9 cellular contexts compared by ENCODE assay signal in genomic region chr17:19270347-19270950, GRCh38. TPM values are rescaled to one million over a fixed set of nuclear protein-coding genes. Genes with fewer than 3 reads are reported as not detected.
A peak's percentile ranks its signal among the peaks of the same experiment; 100 is the strongest.
DNase-seq lines count a peak whose midpoint lies in the region; ATAC-seq and TF ChIP-seq lines count a peak whose summit lies in the region.
"Had no signal": no experiment of that assay in that cellular context is flagged by ENCODE, and none has a peak within 500 bp of the region (broad histone marks: within the 10 kb centered on the region; RNA-seq: fewer than 3 reads in every experiment).

No MANE protein-coding gene starts in this region.

- H3K9me3 ChIP-seq in HCT116 (ENCODE audit: control insufficient read depth in 1 of 2, insufficient read depth in 1 of 2, low read depth in 1 of 2, low read length in 2 of 2), result no peaks in the 10 kb centered on the region
- no peaks in the 10 kb centered on the region for H3K9me3 ChIP-seq in right cardiac atrium (ENCODE audit: control insufficient read depth, low read length)
- no peaks in the 10 kb centered on the region for H3K9me3 ChIP-seq in stomach smooth muscle (ENCODE audit: control insufficient read depth in 2 of 2, low read length in 2 of 2)
- no peaks in the 10 kb centered on the region for H3K9me3 ChIP-seq in HAP-1

- peaks cover 3 to 8% of the 10 kb centered on the region in 2 experiments; a peak in 1 of 4 replicates for H3K36me3 ChIP-seq in HCT116 (ENCODE audit: control insufficient read depth in 1 of 2, insufficient read depth in 2 of 2, low read length in 2 of 2)
- H3K36me3 ChIP-seq in stomach smooth muscle (ENCODE audit: control insufficient read depth in 2 of 2, insufficient read depth in 2 of 2, low read length in 2 of 2), result peaks cover 3 to 11% of the 10 kb centered on the region in 2 donors
- 0 out of 2 replicates have a peak, but pooled peaks cover 3% of the 10 kb centered on the region for H3K36me3 ChIP-seq in HAP-1 (replicated peaks)

- H3K4me3 ChIP-seq in HCT116 (replicated peaks in 1 of 2; ENCODE audit: low read depth in 1 of 2, low read length in 2 of 2) (no peak overlapping the region), right cardiac atrium (ENCODE audit: low read length) (no peak overlapping the region), stomach smooth muscle (ENCODE audit: low read length in 2 of 2) (no peak overlapping the region), HAP-1 (no peak overlapping the region)

- RAD21 ChIA-PET in HCT116 (lab: Charles Lee; ENCODE audit: low non-redundant PET in 1 of 2, low total read pairs in 2 of 2, uncharacterized antibody in 2 of 2, unreplicated experiment in 2 of 2), result no interaction called here

- no TSS peak for BruUV-seq in HCT116 (replicated peaks; lab: Mats Ljungman, UMichigan)

- no peaks in the 10 kb centered on the region for H3K4me1 ChIP-seq in HCT116 (ENCODE audit: control insufficient read depth in 1 of 2, insufficient read depth in 2 of 2, low read length in 2 of 2)
- peaks cover 38% of the 10 kb centered on the region for H3K4me1 ChIP-seq in right cardiac atrium (ENCODE audit: control insufficient read depth, insufficient read depth, low read length)
- H3K4me1 ChIP-seq in stomach smooth muscle (ENCODE audit: control insufficient read depth, insufficient read depth, low read length), result peaks cover 53% of the 10 kb centered on the region
- H3K4me1 ChIP-seq in HAP-1, result peaks cover 10% of the 10 kb centered on the region

- TF ChIP-seq POLR2A in HCT116 (IDR thresholded peaks at IDR 0.05; ENCODE audit: borderline replicate concordance, extremely low read depth, insufficient read depth, insufficient read length), result no peak

- in situ Hi-C loops in HAP-1 (cut with MboI; ENCODE audit: low sequenced_read_pairs), result no loop called here

- intact Hi-C loops in HCT116 (cut with micrococcal nuclease) (no loop called here), right cardiac atrium (cut with DNase I) (no loop called here)

- DNase-seq in HCT116 (ENCODE audit: low read depth, low spot score) (no peak), right cardiac atrium (peak in 1 of 3 donors; percentile 63), amygdala (lab: John Stamatoyannopoulos, UW) (no peak), HAP-1 (ENCODE audit: low spot score in 2 of 2) (no peak)
- DNase-seq in stimulated activated CD4-positive, alpha-beta T cell treated with anti-CD3 and anti-CD28 coated beads, Interleukin-15, amount 100 ng/mL, for 24 hours, result no peak
- DNase-seq: activated T-cell treated with anti-CD3 and anti-CD28 coated beads, Interleukin-2, amount 50 U/mL, for 4 hours had no signal

- no peak overlapping the region for H2AFZ ChIP-seq in HCT116 (ENCODE audit: low read depth, low read length, poor library complexity, severe bottlenecking)

- H3K27me3 ChIP-seq in HCT116 (ENCODE audit: insufficient read depth, low read length) (no peaks in the 10 kb centered on the region), right cardiac atrium (ENCODE audit: control insufficient read depth, insufficient read depth) (no peaks in the 10 kb centered on the region), stomach smooth muscle (ENCODE audit: control insufficient read depth in 1 of 2, insufficient read depth in 2 of 2, low read length in 2 of 2) (no peaks in the 10 kb centered on the region), HAP-1 (ENCODE audit: low read depth) (no peaks in the 10 kb centered on the region)

- H3K79me2 ChIP-seq in HCT116 (ENCODE audit: insufficient read depth, low read length), result peaks cover 79% of the 10 kb centered on the region

- H3K4me2 ChIP-seq in HCT116 (ENCODE audit: low read length), result no peak overlapping the region

- no peak for TF ChIP-seq RAD21 in HCT116 (IDR thresholded peaks at IDR 0.05; ENCODE audit: low read depth)

- WGBS in right cardiac atrium, result 48% methylated on average over 9 of the region's 9 CpGs

- H3K27ac ChIP-seq in HCT116 (ENCODE audit: low read depth, low read length) (no peak overlapping the region), angular gyrus (ENCODE audit: low read depth, low read length) (peak overlapping the region; percentile 71), right cardiac atrium (ENCODE audit: low read length) (peak overlapping the region; percentile 66), stomach smooth muscle (ENCODE audit: low read length) (peak overlapping the region; percentile 24)

- POLR2A ChIA-PET in HCT116 (lab: Charles Lee), result no interaction called here

- no peaks in the 10 kb centered on the region for H3K9me2 ChIP-seq in HCT116 (ENCODE audit: insufficient read depth)

- peak in 2 of 3 experiments; percentile 10 to 21; a peak in 2 of 6 replicates for TF ChIP-seq CTCF in HCT116 (IDR thresholded peaks at IDR 0.05 in 2 of 3, conservative IDR thresholded peaks at IDR 0.05 in 1 of 3; ENCODE audit: borderline replicate concordance in 1 of 3, insufficient read depth in 1 of 3, low read depth in 2 of 3, low read length in 2 of 3)

- CTCF ChIA-PET in HCT116 (lab: Charles Lee), result no interaction called here

- H3K9ac ChIP-seq in HCT116 (ENCODE audit: low read length) (no peak overlapping the region), stomach smooth muscle (ENCODE audit: low read length in 2 of 2) (no peak overlapping the region)

- peak; percentile 83 for ATAC-seq in HCT116
- peak; percentile 40 to 55 for ATAC-seq in right cardiac atrium
- no peak for ATAC-seq in GM21619 (IDR thresholded peaks at IDR 0.05; ENCODE audit: unreplicated experiment)
- ATAC-seq: activated T-cell treated with anti-CD3 and anti-CD28 coated beads, Interleukin-2, amount 50 U/mL, for 4 hours had no signal

- no peaks in the 10 kb centered on the region for H4K20me1 ChIP-seq in HCT116 (ENCODE audit: insufficient read depth)

TF ChIP-seq in HCT116, 20 proteins besides CTCF, POLR2A, EP300 and RAD21:
- TF ChIP-seq EGR1 (IDR thresholded peaks at IDR 0.05; ENCODE audit: low read depth) (no peak), JUND (IDR thresholded peaks at IDR 0.05) (no peak)
TF ChIP-seq in HCT116: peak in this region for 0.

RNA-seq across cellular contexts. Expression of gene EPN2, which starts 33.3 kb away (rescaled TPM):
- total RNA-seq in HCT116 (2021; ENCODE audit: unreplicated experiment) (73.1 TPM), right cardiac atrium (100 to 1,000 TPM in 3 of 4 donors, 10 to 100 TPM in 1; 83.3 to 138 (median 121) TPM)
- polyA plus RNA-seq in HCT116 (2012), result 40.3 and 44.9 TPM in 2 replicates
- 50.2 TPM for polyA plus RNA-seq in right cardiac atrium
